In the genomic region with DNA sequence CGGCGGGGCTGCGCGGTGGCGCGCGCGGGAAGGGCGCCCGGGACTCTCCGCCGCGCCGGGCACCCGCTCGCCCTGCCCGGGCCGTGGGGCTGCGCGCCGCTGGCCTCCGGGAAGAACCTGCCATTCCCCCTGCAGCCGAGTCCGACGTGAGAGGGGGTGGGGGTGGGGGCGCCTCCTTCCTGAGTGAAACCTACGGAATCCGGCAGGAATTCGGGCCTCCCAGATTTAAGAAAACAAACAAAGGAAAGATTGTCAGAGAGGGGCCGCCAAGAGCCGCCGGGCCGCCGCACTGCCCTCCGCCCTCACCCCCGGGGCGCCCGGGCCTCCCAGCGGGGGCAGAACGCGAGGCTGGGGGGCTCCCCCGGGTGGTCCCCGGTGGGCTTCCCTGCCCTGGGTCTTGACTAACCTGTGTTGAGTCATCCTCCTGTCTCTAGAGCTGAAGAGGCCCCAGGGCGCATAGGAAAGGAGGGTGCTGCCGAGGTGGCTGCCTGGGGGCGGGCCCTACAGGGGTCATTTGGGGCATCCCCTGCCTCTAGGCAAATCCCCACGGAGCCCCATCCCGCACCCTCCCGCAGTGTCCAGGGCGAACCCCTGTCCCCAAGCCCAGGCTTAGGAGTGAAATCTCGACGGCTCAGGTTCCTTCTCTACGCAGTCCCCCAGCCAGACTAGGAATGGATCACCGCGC, we compare ENCODE assay signal across 8 cellular contexts. TPM values are rescaled to one million over a fixed set of nuclear protein-coding genes. Genes with fewer than 3 reads are reported as not detected.
DNase-seq lines count a peak whose midpoint lies in the region; ATAC-seq and TF ChIP-seq lines count a peak whose summit lies in the region.

No MANE protein-coding gene starts in this region.

- no peaks in the 10 kb centered on the region for H3K36me3 ChIP-seq in mucosa of descending colon (ENCODE audit: low read depth)

- peak; percentile 78 for DNase-seq in HuH-7.5 (ENCODE audit: low spot score)
- peak in 2 of 10 donors; percentile 7 to 46 for DNase-seq in dorsolateral prefrontal cortex
- no peak for DNase-seq in mucosa of descending colon
- no peak for DNase-seq in GDM1 (lab: John Stamatoyannopoulos, UW)
- DNase-seq in occipital lobe (lab: John Stamatoyannopoulos, UW), result no peak

- peak overlapping the region; percentile 1; the same call in 1 of the 2 replicates for H3K4me3 ChIP-seq in GM08714 (ENCODE audit: low read length)
- H3K4me3 ChIP-seq in dorsolateral prefrontal cortex, result peak overlapping the region in 57 of 59 donors; percentile 16 to 68 (median 48)
- H3K4me3 ChIP-seq in mucosa of descending colon, result no peak overlapping the region

- H3K27ac ChIP-seq in dorsolateral prefrontal cortex, result peak overlapping the region in 16 of 59 donors; percentile 6 to 81 (median 52)

- peaks cover 0 to 40% (median 8%) of the 10 kb centered on the region in 45 donors for H3K27me3 ChIP-seq in dorsolateral prefrontal cortex

- TF ChIP-seq CTCF in dorsolateral prefrontal cortex (IDR thresholded peaks at IDR 0.05 in 54 of 56, conservative IDR thresholded peaks at IDR 0.05 in 2 of 56; ENCODE audit: low read depth in 1 of 56, partially characterized antibody in 56 of 56) (no peak), mucosa of descending colon (IDR thresholded peaks at IDR 0.05) (no peak)

- ATAC-seq in mucosa of descending colon (peak; percentile 47), GM19023 (IDR thresholded peaks at IDR 0.05; ENCODE audit: unreplicated experiment) (no peak), GM21381 (IDR thresholded peaks at IDR 0.05; ENCODE audit: unreplicated experiment) (no peak)

- H3K9me3 ChIP-seq in mucosa of descending colon, result no peaks in the 10 kb centered on the region

- intact Hi-C loops in dorsolateral prefrontal cortex (cut with DNase I) (loop anchor here in 1 of 2 donors (2.0 to 5.0 kb wide), 3 partner anchors 41 to 83 kb away; no protein-coding TSS in a partner anchor), mucosa of descending colon (cut with DNase I, micrococcal nuclease) (no loop called here)

- peaks cover 17% of the 10 kb centered on the region for H3K4me1 ChIP-seq in mucosa of descending colon (ENCODE audit: low read depth)

RNA-seq across cellular contexts. Expression of a gene that starts 42.2 kb away (rescaled TPM):
- total RNA-seq in dorsolateral prefrontal cortex, result 10 to 100 TPM; 19.2 to 35.8 (median 25.0) TPM
- total RNA-seq in mucosa of descending colon, result 10 to 100 TPM; 31.5 to 34.9 (median 33.8) TPM
- total RNA-seq in occipital lobe, result 0.94 TPM

Comparison
In these comparisons a context has a peak if more than half of its experiments do, and no peak if none do; other contexts are left out.
1. RNA of a gene that starts 42.2 kb away (total RNA-seq): 31.5 to 34.9 TPM in mucosa of descending colon and 19.2 to 35.8 TPM in dorsolateral prefrontal cortex; 0.94 TPM in occipital lobe (single experiment); every median in the first group is over 10 times any median in the second.